In genomic region chr19:50815443-50815842, GRCh38 we compare ENCODE assay signal across 28 cellular contexts. TPM values are rescaled to one million over a fixed set of nuclear protein-coding genes. Genes with fewer than 3 reads are reported as not detected.
"Had no signal": no experiment of that assay in that cellular context is flagged by ENCODE, and none has a peak within 500 bp of the region (broad histone marks: within the 10 kb centered on the region; RNA-seq: fewer than 3 reads in every experiment).

No MANE protein-coding gene starts in this region.

- H3K4me3 ChIP-seq: esophagus muscularis mucosa, gastrocnemius medialis, heart right ventricle, ovary, right atrium auricular region, sigmoid colon, skin epidermis, stomach had no signal

- ATAC-seq: effector memory CD8-positive, alpha-beta T cell; gastrocnemius medialis; heart right ventricle; left lobe of liver; naive thymus-derived CD4-positive, alpha-beta T cell had no signal

- H3K27me3 ChIP-seq: ovary had no signal

- H3K4me1 ChIP-seq: gastrocnemius medialis had no signal

- H3K36me3 ChIP-seq: esophagus muscularis mucosa, gastrocnemius medialis, heart right ventricle, neutrophil, ovary, right atrium auricular region, sigmoid colon, stomach had no signal

- H3K27ac ChIP-seq: epithelial cell of prostate, esophagus muscularis mucosa, gastrocnemius medialis, heart right ventricle, neutrophil, ovary, right atrium auricular region, sigmoid colon, skin epidermis, stomach had no signal

- DNase-seq: effector memory CD8-positive, alpha-beta T cell; gastrocnemius medialis; heart right ventricle; hypothalamus; islet precursor cell; mammary epithelial cell; naive thymus-derived CD4-positive, alpha-beta T cell; nephron progenitor cell; ovary; sigmoid colon; stimulated activated CD4-positive, alpha-beta T cell treated with anti-CD3 and anti-CD28 coated beads, Interleukin-2, amount 100 ng/mL, for 24 hours; stimulated activated naive CD4-positive, alpha-beta T cell; stomach; substantia nigra; trophoblast cell had no signal

- H3K9me3 ChIP-seq: gastrocnemius medialis, heart right ventricle, neutrophil, ovary, right atrium auricular region, sigmoid colon had no signal

RNA-seq across cellular contexts. Expression of gene KLK1, which starts 8.1 kb away (rescaled TPM):
- total RNA-seq: esophagus muscularis mucosa, fibroblast of villous mesenchyme, mononuclear cell, sigmoid colon, urinary bladder had no signal
- polyA plus RNA-seq: naive thymus-derived CD4-positive, alpha-beta T cell had no signal

RNA-seq across cellular contexts. Expression of gene KLK15, which starts 17.9 kb away (rescaled TPM):
- total RNA-seq: esophagus muscularis mucosa; fibroblast of villous mesenchyme; gastrocnemius medialis; heart right ventricle; left lobe of liver; lower leg skin; mammary epithelial cell; mesenteric fat pad; mononuclear cell; naive thymus-derived CD4-positive, alpha-beta T cell; ovary; posterior vena cava; right atrium auricular region; sigmoid colon; stomach; urinary bladder had no signal
- polyA plus RNA-seq: heart right ventricle; mammary epithelial cell; naive thymus-derived CD4-positive, alpha-beta T cell; ovary; stomach; urinary bladder had no signal

RNA-seq across cellular contexts. Expression of gene ACP4, which starts 25.2 kb away (rescaled TPM):
- total RNA-seq: esophagus muscularis mucosa; fibroblast of villous mesenchyme; gastrocnemius medialis; heart right ventricle; left lobe of liver; mammary epithelial cell; mesenteric fat pad; mononuclear cell; naive thymus-derived CD4-positive, alpha-beta T cell; ovary; posterior vena cava; right atrium auricular region; sigmoid colon; stomach; urinary bladder had no signal
- polyA plus RNA-seq: heart right ventricle; mammary epithelial cell; naive thymus-derived CD4-positive, alpha-beta T cell; ovary; sigmoid colon; stomach; thymus; urinary bladder had no signal

RNA-seq across cellular contexts. Expression of gene KLK3, which starts 39.3 kb away (rescaled TPM):
- total RNA-seq: esophagus muscularis mucosa; fibroblast of villous mesenchyme; gastrocnemius medialis; heart right ventricle; left lobe of liver; mammary epithelial cell; mesenteric fat pad; naive thymus-derived CD4-positive, alpha-beta T cell; posterior vena cava; right atrium auricular region; sigmoid colon; urinary bladder had no signal
- polyA plus RNA-seq: heart right ventricle; mammary epithelial cell; naive thymus-derived CD4-positive, alpha-beta T cell; stomach; urinary bladder had no signal

RNA-seq across cellular contexts. Expression of gene GPR32, which starts 45.2 kb away (rescaled TPM):
- total RNA-seq: esophagus muscularis mucosa; fibroblast of villous mesenchyme; gastrocnemius medialis; heart right ventricle; left lobe of liver; lower leg skin; mammary epithelial cell; mesenteric fat pad; mononuclear cell; naive thymus-derived CD4-positive, alpha-beta T cell; ovary; posterior vena cava; right atrium auricular region; sigmoid colon; stomach; urinary bladder had no signal
- polyA plus RNA-seq: heart right ventricle; mammary epithelial cell; naive thymus-derived CD4-positive, alpha-beta T cell; ovary; sigmoid colon; stomach; urinary bladder had no signal
